ENCODE assay signal across 9 cellular contexts in genomic region chr10:110724116-110724701, GRCh38.
DNase-seq lines count a peak whose midpoint lies in the region; ATAC-seq and TF ChIP-seq lines count a peak whose summit lies in the region.
"Had no signal": no experiment of that assay in that cellular context is flagged by ENCODE, and none has a peak within 500 bp of the region (broad histone marks: within the 10 kb centered on the region; RNA-seq: fewer than 3 reads in every experiment).

No MANE protein-coding gene starts in this region.

- H3K36me3 Mint-ChIP-seq in activated T-cell treated with anti-CD3 and anti-CD28 coated beads, Interleukin-2, amount 50 U/mL, for 24 hours (ENCODE audit: low read depth), result no peaks in the 10 kb centered on the region

- no peaks in the 10 kb centered on the region for H3K36me3 ChIP-seq in psoas muscle (ENCODE audit: insufficient read depth in 1 of 2, low read depth in 1 of 2)

- TF ChIP-seq CTCF in psoas muscle (IDR thresholded peaks at IDR 0.05), result no peak

- H3K9me3 Mint-ChIP-seq in activated T-cell treated with anti-CD3 and anti-CD28 coated beads, Interleukin-2, amount 50 U/mL, for 24 hours, result no peaks in the 10 kb centered on the region

- DNase-seq in activated T-cell treated with anti-CD3 and anti-CD28 coated beads, Interleukin-2, amount 50 U/mL, for 24 hours, result no peak
- DNase-seq in activated T-cell treated with anti-CD3 and anti-CD28 coated beads, Interleukin-2, amount 50 U/mL, for 1 hour, result no peak
- DNase-seq in psoas muscle, result no peak
- DNase-seq in stimulated activated naive CD4-positive, alpha-beta T cell treated with Interleukin-2 at 50 U/mL for 16 hours (lab: John Stamatoyannopoulos, UW), result no peak
- DNase-seq in NCI-H510A treated with DMSO at 0.1 percent for 48 hours (lab: John Stamatoyannopoulos, UW), result no peak
- no peak for DNase-seq in SW 1271 (lab: John Stamatoyannopoulos, UW)
- DNase-seq: mesenchymal stem cell had no signal

- no peaks in the 10 kb centered on the region for H3K27me3 Mint-ChIP-seq in activated T-cell treated with anti-CD3 and anti-CD28 coated beads, Interleukin-2, amount 50 U/mL, for 24 hours

- peaks cover 42% of the 10 kb centered on the region for H3K4me1 Mint-ChIP-seq in activated T-cell treated with anti-CD3 and anti-CD28 coated beads, Interleukin-2, amount 50 U/mL, for 24 hours (ENCODE audit: low read depth)

- H3K27ac Mint-ChIP-seq in activated T-cell treated with anti-CD3 and anti-CD28 coated beads, Interleukin-2, amount 50 U/mL, for 24 hours, result peak overlapping the region; percentile 53

- peak overlapping the region; percentile 94 for H3K27ac ChIP-seq in psoas muscle

- peaks cover 75% of the 10 kb centered on the region for H3K4me1 ChIP-seq in psoas muscle

- H3K4me3 Mint-ChIP-seq in activated T-cell treated with anti-CD3 and anti-CD28 coated beads, Interleukin-2, amount 50 U/mL, for 24 hours, result no peak overlapping the region

- no peaks in the 10 kb centered on the region for H3K9me3 ChIP-seq in psoas muscle

- intact Hi-C loops in psoas muscle (cut with DNase I), result no loop called here

- peak; percentile 77 for ATAC-seq in GM21619 (IDR thresholded peaks at IDR 0.05; ENCODE audit: unreplicated experiment)
- peak; percentile 62 for ATAC-seq in HG03565 (IDR thresholded peaks at IDR 0.05; ENCODE audit: unreplicated experiment)
- peak in 1 of 4 donors; percentile 27 for ATAC-seq in psoas muscle

- no peaks in the 10 kb centered on the region for H3K27me3 ChIP-seq in psoas muscle (ENCODE audit: insufficient read depth in 3 of 3, low read length in 2 of 3)

- H3K4me3 ChIP-seq in psoas muscle, result no peak overlapping the region

- 45 to 63% (median 49%) methylated on average over 6 of the region's 6 CpGs for WGBS in psoas muscle, 3 donors
